In the genomic region with DNA sequence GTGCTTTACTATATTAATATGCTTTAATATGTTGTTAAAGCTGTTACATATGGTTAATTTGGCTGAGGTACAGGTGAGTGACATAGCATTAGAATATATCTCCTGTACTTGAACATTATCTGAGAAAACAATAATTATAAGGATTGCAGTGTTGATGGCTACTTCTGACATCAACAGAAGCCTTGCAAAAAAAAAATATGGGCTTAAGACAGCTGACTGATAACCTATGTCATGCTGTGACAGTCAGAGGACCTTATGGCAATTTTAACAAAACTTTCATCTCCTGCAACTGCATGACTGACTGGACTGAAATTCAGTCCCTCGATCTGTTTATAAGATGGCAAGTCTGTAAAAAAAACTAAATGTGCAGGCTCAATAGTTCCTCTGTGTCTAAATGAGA, we compare ENCODE assay signal across 33 cellular contexts. TPM values are rescaled to one million over a fixed set of nuclear protein-coding genes. Genes with fewer than 3 reads are reported as not detected.
"Had no signal": no experiment of that assay in that cellular context is flagged by ENCODE, and none has a peak within 500 bp of the region (broad histone marks: within the 10 kb centered on the region; RNA-seq: fewer than 3 reads in every experiment).

No MANE protein-coding gene starts in this region.

- H3K4me1 Mint-ChIP-seq: activated B cell treated with CpG ODN at 0.5 μM for 24 hours; activated T-helper 17 cell treated with anti-CD3 and anti-CD28 coated beads, Interleukin-2, amount 50 U/mL, for 72 hours; central memory CD8-positive, alpha-beta T cell; endodermal cell had no signal

- H3K27ac ChIP-seq: brain microvascular endothelial cell, coronary artery, dorsolateral prefrontal cortex, esophagus muscularis mucosa, gastroesophageal sphincter, heart right ventricle, WERI-Rb-1 had no signal

- H3K4me3 ChIP-seq: coronary artery, dorsolateral prefrontal cortex, esophagus muscularis mucosa, gastroesophageal sphincter, heart right ventricle had no signal

- H3K27ac Mint-ChIP-seq: activated B cell treated with CpG ODN at 0.5 μM for 24 hours; activated CD8-positive, alpha-beta T cell treated with anti-CD3 and anti-CD28 coated beads for 36 hours; activated naive CD8-positive, alpha-beta T cell; activated T-helper 17 cell treated with anti-CD3 and anti-CD28 coated beads, Interleukin-2, amount 50 U/mL, for 72 hours; dendritic cell treated with granulocyte-macrophage colony-stimulating factor and Interleukin-4, amounts not matched to agents 40 ng/mL and 50 ng/mL, for 4 days; endodermal cell; T-helper 1 cell treated with Interleukin-12 subunit alpha and Interleukin-12 subunit beta and Interleukin-4 antibody, amounts not matched to agents 30 μg/mL and 1 μg/mL, for 36 hours; T-helper 2 cell treated with Interferon-gamma antibody and Interleukin-4, amounts not matched to agents 5 μg/mL and 100 μg/mL, for 36 hours had no signal

- FAIRE-seq: bronchial epithelial cell had no signal

- H3K4me1 ChIP-seq: esophagus muscularis mucosa, gastroesophageal sphincter, heart right ventricle had no signal

- H3K9me3 Mint-ChIP-seq: activated CD8-positive, alpha-beta T cell treated with anti-CD3 and anti-CD28 coated beads for 36 hours; T-helper 1 cell treated with Interleukin-12 subunit alpha and Interleukin-12 subunit beta and Interleukin-4 antibody, amounts not matched to agents 30 μg/mL and 1 μg/mL, for 36 hours; T-helper 2 cell treated with Interferon-gamma antibody and Interleukin-4, amounts not matched to agents 5 μg/mL and 100 μg/mL, for 36 hours had no signal

- ATAC-seq: activated CD4-positive, CD25-positive, alpha-beta regulatory T cell treated with anti-CD3 and anti-CD28 coated beads, Interleukin-2, amount 50 U/mL, for 24 hours; activated CD8-positive, alpha-beta T cell treated with anti-CD3 and anti-CD28 coated beads for 36 hours; activated T-cell treated with anti-CD3 and anti-CD28 coated beads, Interleukin-2, amount 50 U/mL, for 4 hours; activated T-helper 17 cell treated with anti-CD3 and anti-CD28 coated beads, Interleukin-2, amount 50 U/mL, for 72 hours; gastroesophageal sphincter; heart right ventricle had no signal

- H3K36me3 Mint-ChIP-seq: activated naive CD8-positive, alpha-beta T cell had no signal

- H3K27me3 ChIP-seq: brain microvascular endothelial cell had no signal

- DNase-seq: activated B cell treated with CpG ODN at 0.5 μM for 24 hours; activated CD4-positive, alpha-beta T cell treated with anti-CD3 and anti-CD28 coated beads for 48 hours; activated CD4-positive, alpha-beta T cell treated with anti-CD3 and anti-CD28 coated beads, Interleukin-2, amount 50 U/mL, for 1 hour; activated CD4-positive, alpha-beta T cell treated with anti-CD3 and anti-CD28 coated beads, Interleukin-2, amount 50 U/mL, for 48 hours; activated CD8-positive, alpha-beta memory T cell treated with anti-CD3 and anti-CD28 coated beads for 24 hours; activated CD8-positive, alpha-beta T cell treated with anti-CD3 and anti-CD28 coated beads for 36 hours; activated effector memory CD4-positive, alpha-beta T cell treated with Interleukin-2 at 50 U/mL for 16 hours; activated gamma-delta T cell treated with Interleukin-2 at 50 U/mL for 16 hours; activated naive CD4-positive, alpha-beta T cell treated with anti-CD3 and anti-CD28 coated beads, Interleukin-2, amount 50 U/mL, for 16 hours; activated naive CD4-positive, alpha-beta T cell treated with Interleukin-2 at 50 U/mL for 16 hours; activated T-cell treated with anti-CD3 and anti-CD28 coated beads, Interleukin-2, amount 50 U/mL, for 4 hours; amniotic stem cell; anterior cingulate cortex; brain microvascular endothelial cell; dorsolateral prefrontal cortex; effector memory CD4-positive, alpha-beta T cell; endodermal cell; erythroblast; foreskin melanocyte; heart right ventricle; T1000; WERI-Rb-1 had no signal

- H3K27me3 Mint-ChIP-seq: activated B cell treated with CpG ODN at 0.5 μM for 24 hours; activated T-helper 17 cell treated with anti-CD3 and anti-CD28 coated beads, Interleukin-2, amount 50 U/mL, for 72 hours; central memory CD8-positive, alpha-beta T cell; dendritic cell treated with granulocyte-macrophage colony-stimulating factor and Interleukin-4, amounts not matched to agents 40 ng/mL and 50 ng/mL, for 4 days had no signal

- H3K4me3 Mint-ChIP-seq: activated B cell treated with CpG ODN at 0.5 μM for 24 hours; activated CD8-positive, alpha-beta T cell treated with anti-CD3 and anti-CD28 coated beads for 36 hours; activated naive CD8-positive, alpha-beta T cell; activated T-cell treated with anti-CD3 and anti-CD28 coated beads, Interleukin-2, amount 50 U/mL, for 4 hours; activated T-helper 17 cell treated with anti-CD3 and anti-CD28 coated beads, Interleukin-2, amount 50 U/mL, for 72 hours; central memory CD8-positive, alpha-beta T cell; dendritic cell treated with granulocyte-macrophage colony-stimulating factor and Interleukin-4, amounts not matched to agents 40 ng/mL and 50 ng/mL, for 4 days; endodermal cell; T-helper 1 cell treated with Interleukin-12 subunit alpha and Interleukin-12 subunit beta and Interleukin-4 antibody, amounts not matched to agents 30 μg/mL and 1 μg/mL, for 36 hours; T-helper 2 cell treated with Interferon-gamma antibody and Interleukin-4, amounts not matched to agents 5 μg/mL and 100 μg/mL, for 36 hours had no signal

- H3K36me3 ChIP-seq: brain microvascular endothelial cell, esophagus muscularis mucosa, gastroesophageal sphincter, heart right ventricle, WERI-Rb-1 had no signal

RNA-seq across cellular contexts. Expression of gene TBX18, which starts 27.5 kb away (rescaled TPM):
- total RNA-seq: activated B cell treated with CpG ODN at 0.5 μM for 24 hours; activated CD8-positive, alpha-beta T cell treated with anti-CD3 and anti-CD28 coated beads for 36 hours; activated T-cell treated with anti-CD3 and anti-CD28 coated beads, Interleukin-2, amount 50 U/mL, for 4 hours; activated T-helper 17 cell treated with anti-CD3 and anti-CD28 coated beads, Interleukin-2, amount 50 U/mL, for 72 hours had no signal
